In genomic region chr15:100602822-100603393, GRCh38 we compare ENCODE assay signal across 1 cellular context.
A peak's percentile ranks its signal among the peaks of the same experiment; 100 is the strongest.
TF ChIP-seq lines count a peak whose summit lies in the region.

No MANE protein-coding gene starts in this region.

TF ChIP-seq in GM12878, 131 proteins besides CTCF, POLR2A, EP300 and RAD21:
- TF ChIP-seq CEBPB (IDR thresholded peaks at IDR 0.05; ENCODE audit: borderline replicate concordance in 1 of 2, low read depth in 2 of 2, low read length in 2 of 2) (no peak), CREB1 (IDR thresholded peaks at IDR 0.05; ENCODE audit: low read depth) (0 out of 2 replicates have a peak, but pooled peaks have one; percentile 17), MTA2 (IDR thresholded peaks at IDR 0.05; ENCODE audit: low read depth) (peak; percentile 9; the same call in 1 of the 2 replicates), STAT3 (IDR thresholded peaks at IDR 0.05; ENCODE audit: low read depth, low read length) (no peak), NKRF (conservative IDR thresholded peaks at IDR 0.05) (0 out of 2 replicates have a peak, but pooled peaks have one; percentile 50), GATAD2B (conservative IDR thresholded peaks at IDR 0.05; ENCODE audit: low read depth) (0 out of 2 replicates have a peak, but pooled peaks have one; percentile 5), IKZF1 (conservative IDR thresholded peaks at IDR 0.05) (0 out of 2 replicates have a peak, but pooled peaks have one; percentile 6), POLR2AphosphoS5 (IDR thresholded peaks at IDR 0.05; ENCODE audit: low read length) (peak; percentile 64; the same call in 1 of the 2 replicates), YBX1 (IDR thresholded peaks at IDR 0.05) (no peak), SIN3A (IDR thresholded peaks at IDR 0.05; ENCODE audit: low read depth, low read length) (peak; percentile 58), MLLT1 (IDR thresholded peaks at IDR 0.05) (peak; percentile 37; the same call in 1 of the 2 replicates), LARP7 (IDR thresholded peaks at IDR 0.05) (0 out of 2 replicates have a peak, but pooled peaks have one; percentile 8), NBN (IDR thresholded peaks at IDR 0.05) (0 out of 2 replicates have a peak, but pooled peaks have one; percentile 14), CBFB (IDR thresholded peaks at IDR 0.05; ENCODE audit: low read depth) (0 out of 2 replicates have a peak, but pooled peaks have one; percentile 14), RELB (IDR thresholded peaks at IDR 0.05; ENCODE audit: low read depth) (peak; percentile 9; the same call in 1 of the 2 replicates), IKZF2 (IDR thresholded peaks at IDR 0.05) (0 out of 4 replicates have a peak, but pooled peaks have one; percentile 43 to 45), SPI1 (IDR thresholded peaks at IDR 0.05; ENCODE audit: borderline replicate concordance, insufficient read depth, low read depth, low read length) (peak; percentile 34; the same call in 1 of the 2 replicates), TAF1 (IDR thresholded peaks at IDR 0.05; ENCODE audit: borderline replicate concordance, low read depth, low read length) (peak; percentile 40; the same call in 1 of the 2 replicates), RFX5 (IDR thresholded peaks at IDR 0.05; ENCODE audit: low read depth, low read length) (no peak), SMAD1 (IDR thresholded peaks at IDR 0.05; ENCODE audit: low read depth, partially characterized antibody) (no peak), MYB (IDR thresholded peaks at IDR 0.05; ENCODE audit: borderline replicate concordance, low read depth, low read length) (no peak), NRF1 (conservative IDR thresholded peaks at IDR 0.05; ENCODE audit: low read depth, low read length) (no peak), NR2F1 (conservative IDR thresholded peaks at IDR 0.05) (0 out of 2 replicates have a peak, but pooled peaks have one; percentile 29)
